Comparison of ENCODE assay signal across 31 cellular contexts in the genomic region with DNA sequence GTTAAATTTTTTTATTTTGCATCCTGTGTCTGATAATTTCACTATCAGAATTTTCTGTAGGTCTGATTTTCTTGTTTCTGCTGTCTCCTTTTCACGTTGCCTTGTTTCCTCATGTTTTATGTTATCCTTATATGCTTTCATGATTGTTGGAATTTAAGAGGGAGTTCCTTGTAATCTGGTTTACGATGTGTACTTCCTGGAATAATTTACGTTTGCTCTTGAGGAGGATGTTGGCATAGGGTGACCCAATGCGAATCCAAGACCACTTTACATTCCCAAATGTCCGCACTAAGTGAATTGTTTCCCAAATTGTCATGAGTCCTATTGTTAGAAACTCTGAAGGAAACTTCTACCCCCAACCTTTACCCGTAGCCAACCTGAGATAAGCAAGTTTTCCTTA.
"Had no signal": no experiment of that assay in that cellular context is flagged by ENCODE, and none has a peak within 500 bp of the region (broad histone marks: within the 10 kb centered on the region; RNA-seq: fewer than 3 reads in every experiment).

No MANE protein-coding gene starts in this region.

- H3K4me1 ChIP-seq: breast epithelium, colonic mucosa, esophagus squamous epithelium, gastroesophageal sphincter had no signal

- DNase-seq: activated CD4-positive, alpha-beta T cell treated with anti-CD3 and anti-CD28 coated beads for 1 hour; activated CD4-positive, alpha-beta T cell treated with anti-CD3 and anti-CD28 coated beads for 4 hours; activated CD4-positive, alpha-beta T cell treated with anti-CD3 and anti-CD28 coated beads, Interleukin-2, amount 50 U/mL, for 1 hour; activated CD4-positive, alpha-beta T cell treated with anti-CD3 and anti-CD28 coated beads, Interleukin-2, amount 50 U/mL, for 48 hours; activated CD8-positive, alpha-beta memory T cell treated with anti-CD3 and anti-CD28 coated beads for 24 hours; activated CD8-positive, alpha-beta T cell treated with anti-CD3 and anti-CD28 coated beads for 36 hours; activated effector memory CD4-positive, alpha-beta T cell treated with Interleukin-2 at 50 U/mL for 16 hours; activated gamma-delta T cell treated with Interleukin-2 at 50 U/mL for 16 hours; activated naive CD4-positive, alpha-beta T cell treated with Interleukin-2 at 50 U/mL for 16 hours; activated naive CD8-positive, alpha-beta T cell treated with anti-CD3 and anti-CD28 coated beads for 36 hours; activated naive CD8-positive, alpha-beta T cell treated with anti-CD3 and anti-CD28 coated beads, Interleukin-2, amount 50 U/mL, for 24 hours; activated T-cell treated with anti-CD3 and anti-CD28 coated beads, Interleukin-2, amount 50 U/mL, for 4 hours; central memory CD4-positive, alpha-beta T cell; cerebellar nuclear complex; colonic mucosa; effector CD8-positive, alpha-beta T cell; esophagus squamous epithelium; foreskin melanocyte; T-helper 1 cell; T-helper 17 cell; T1000 had no signal

- H3K27ac Mint-ChIP-seq: activated CD8-positive, alpha-beta T cell treated with anti-CD3 and anti-CD28 coated beads for 36 hours; activated naive CD4-positive, alpha-beta T cell treated with anti-CD3 and anti-CD28 coated beads, Interleukin-2, amount 50 U/mL, for 24 hours; activated naive CD8-positive, alpha-beta T cell treated with anti-CD3 and anti-CD28 coated beads for 36 hours; activated naive CD8-positive, alpha-beta T cell treated with anti-CD3 and anti-CD28 coated beads, Interleukin-2, amount 50 U/mL, for 24 hours; activated T-helper 17 cell treated with anti-CD3 and anti-CD28 coated beads, Interleukin-2, amount 50 U/mL, for 72 hours; brain; T-helper 17 cell; T-helper 2 cell treated with Interferon-gamma antibody and Interleukin-4, amounts not matched to agents 5 μg/mL and 100 μg/mL, for 36 hours; WTC11 had no signal

- H3K4me3 Mint-ChIP-seq: activated CD8-positive, alpha-beta T cell treated with anti-CD3 and anti-CD28 coated beads for 36 hours; activated naive CD4-positive, alpha-beta T cell treated with anti-CD3 and anti-CD28 coated beads, Interleukin-2, amount 50 U/mL, for 24 hours; activated naive CD8-positive, alpha-beta T cell treated with anti-CD3 and anti-CD28 coated beads for 36 hours; activated naive CD8-positive, alpha-beta T cell treated with anti-CD3 and anti-CD28 coated beads, Interleukin-2, amount 50 U/mL, for 24 hours; activated T-cell treated with anti-CD3 and anti-CD28 coated beads, Interleukin-2, amount 50 U/mL, for 4 hours; activated T-helper 17 cell treated with anti-CD3 and anti-CD28 coated beads, Interleukin-2, amount 50 U/mL, for 72 hours; brain; T-helper 17 cell; T-helper 2 cell treated with Interferon-gamma antibody and Interleukin-4, amounts not matched to agents 5 μg/mL and 100 μg/mL, for 36 hours; WTC11 had no signal

- H3K9me3 Mint-ChIP-seq: activated CD8-positive, alpha-beta T cell treated with anti-CD3 and anti-CD28 coated beads for 36 hours; activated T-cell treated with anti-CD3 and anti-CD28 coated beads, Interleukin-2, amount 50 U/mL, for 4 hours; activated T-helper 17 cell treated with anti-CD3 and anti-CD28 coated beads, Interleukin-2, amount 50 U/mL, for 72 hours; T-helper 2 cell treated with Interferon-gamma antibody and Interleukin-4, amounts not matched to agents 5 μg/mL and 100 μg/mL, for 36 hours had no signal

- H3K4me1 Mint-ChIP-seq: activated naive CD4-positive, alpha-beta T cell treated with anti-CD3 and anti-CD28 coated beads, Interleukin-2, amount 50 U/mL, for 24 hours; activated naive CD8-positive, alpha-beta T cell treated with anti-CD3 and anti-CD28 coated beads for 36 hours; activated naive CD8-positive, alpha-beta T cell treated with anti-CD3 and anti-CD28 coated beads, Interleukin-2, amount 50 U/mL, for 24 hours; activated T-helper 17 cell treated with anti-CD3 and anti-CD28 coated beads, Interleukin-2, amount 50 U/mL, for 72 hours; brain; T-helper 17 cell had no signal

- H3K4me3 ChIP-seq: ascending aorta, breast epithelium, cardiac muscle cell, colonic mucosa, esophagus squamous epithelium, gastroesophageal sphincter had no signal

- H3K27me3 Mint-ChIP-seq: activated CD8-positive, alpha-beta T cell treated with anti-CD3 and anti-CD28 coated beads for 36 hours; activated naive CD8-positive, alpha-beta T cell treated with anti-CD3 and anti-CD28 coated beads for 36 hours; activated naive CD8-positive, alpha-beta T cell treated with anti-CD3 and anti-CD28 coated beads, Interleukin-2, amount 50 U/mL, for 24 hours; activated T-helper 17 cell treated with anti-CD3 and anti-CD28 coated beads, Interleukin-2, amount 50 U/mL, for 72 hours; T-helper 17 cell had no signal

- H3K9me3 ChIP-seq: breast epithelium, colonic mucosa, esophagus squamous epithelium, gastroesophageal sphincter had no signal

- ATAC-seq: activated CD8-positive, alpha-beta T cell treated with anti-CD3 and anti-CD28 coated beads for 36 hours; activated naive CD8-positive, alpha-beta T cell treated with anti-CD3 and anti-CD28 coated beads, Interleukin-2, amount 50 U/mL, for 24 hours; activated T-cell treated with anti-CD3 and anti-CD28 coated beads, Interleukin-2, amount 50 U/mL, for 4 hours; activated T-helper 17 cell treated with anti-CD3 and anti-CD28 coated beads, Interleukin-2, amount 50 U/mL, for 72 hours; gastroesophageal sphincter; T-helper 17 cell; WTC11 had no signal

- H3K36me3 Mint-ChIP-seq: activated naive CD4-positive, alpha-beta T cell treated with anti-CD3 and anti-CD28 coated beads, Interleukin-2, amount 50 U/mL, for 24 hours; activated naive CD8-positive, alpha-beta T cell treated with anti-CD3 and anti-CD28 coated beads for 36 hours; brain had no signal

- H3K36me3 ChIP-seq: ascending aorta, breast epithelium, cardiac muscle cell, colonic mucosa, esophagus squamous epithelium, gastroesophageal sphincter had no signal

- H3K27ac ChIP-seq: breast epithelium, cardiac muscle cell, colonic mucosa, epithelial cell of prostate, esophagus squamous epithelium, gastroesophageal sphincter had no signal

- H3K27me3 ChIP-seq: ascending aorta, breast epithelium, cardiac muscle cell, colonic mucosa, esophagus squamous epithelium, gastroesophageal sphincter had no signal
